Comparison of ENCODE assay signal across 21 cellular contexts in genomic region chr7:22138106-22138505, GRCh38.
A peak's percentile ranks its signal among the peaks of the same experiment; 100 is the strongest.
DNase-seq lines count a peak whose midpoint lies in the region; ATAC-seq, FAIRE-seq and TF ChIP-seq lines count a peak whose summit lies in the region.
"Had no signal": no experiment of that assay in that cellular context is flagged by ENCODE, and none has a peak within 500 bp of the region (broad histone marks: within the 10 kb centered on the region; RNA-seq: fewer than 3 reads in every experiment).

No MANE protein-coding gene starts in this region.

- DNase-seq in H9 (no peak), astrocyte (ENCODE audit: low read depth) (no peak), mucosa of descending colon (peak in 1 of 3 donors; percentile 10), COLO668 (lab: John Stamatoyannopoulos, UW; ENCODE audit: unreplicated experiment) (no peak), GM23248 (no peak), H7 (no peak), heart right ventricle (no peak)
- DNase-seq: ACHN; Calu3; CD4-positive, CD25-positive, alpha-beta regulatory T cell; KG1; NCI-H1092 treated with DMSO at 0.1 percent for 48 hours; NCI-H1694; NCI-H2107; NCI-H345; NCI-H526 treated with DMSO at 0.1 percent for 48 hours; PC-9 had no signal

- H3K4me3 ChIP-seq in astrocyte (ENCODE audit: insufficient read depth, low read depth, low read length): no peak overlapping the region
- H3K4me3 ChIP-seq in mucosa of descending colon: no peak overlapping the region
- no peak overlapping the region for H3K4me3 ChIP-seq in skeletal muscle satellite cell (ENCODE audit: low read length)
- H3K4me3 ChIP-seq in GM23248: no peak overlapping the region
- H3K4me3 ChIP-seq in H7 (ENCODE audit: insufficient read depth, low read depth, low read length): no peak overlapping the region
- H3K4me3 ChIP-seq in heart right ventricle: no peak overlapping the region
- H3K4me3 ChIP-seq: GM12878, MG63, PC-9 had no signal

- H3K36me3 Mint-ChIP-seq in H9 (ENCODE audit: insufficient read depth in 1 of 3, low read depth in 3 of 3) (peaks cover 26 to 30% (median 28%) of the 10 kb centered on the region in 3 experiments), astrocyte (ENCODE audit: low read depth, unreplicated experiment) (no peaks in the 10 kb centered on the region)
- H3K36me3 Mint-ChIP-seq: CD4-positive, CD25-positive, alpha-beta regulatory T cell had no signal

- H3K27me3 ChIP-seq in H9 (ENCODE audit: insufficient read depth, low read length): no peaks in the 10 kb centered on the region
- no peaks in the 10 kb centered on the region for H3K27me3 ChIP-seq in astrocyte (ENCODE audit: insufficient read depth, low read length)
- H3K27me3 ChIP-seq in skeletal muscle satellite cell (ENCODE audit: control insufficient read depth, insufficient read depth, low read length): no peaks in the 10 kb centered on the region
- H3K27me3 ChIP-seq in GM23248 (replicated peaks; ENCODE audit: insufficient read depth): no peaks in the 10 kb centered on the region
- no peaks in the 10 kb centered on the region for H3K27me3 ChIP-seq in H7 (ENCODE audit: control insufficient read depth, insufficient read depth, low read length)
- H3K27me3 ChIP-seq in heart right ventricle: no peaks in the 10 kb centered on the region
- H3K27me3 ChIP-seq: MG63 had no signal

- H3K23me2 ChIP-seq in H9 (ENCODE audit: insufficient read length, low read depth, low read length, poor library complexity, severe bottlenecking): no peaks in the 10 kb centered on the region

- no peak overlapping the region for H3T11ph ChIP-seq in H9 (ENCODE audit: low read length)

- H2AFZ ChIP-seq in H9 (ENCODE audit: low read length): no peak overlapping the region
- no peak overlapping the region for H2AFZ ChIP-seq in astrocyte (ENCODE audit: low read depth, low read length)
- no peak overlapping the region for H2AFZ ChIP-seq in GM23248
- H2AFZ ChIP-seq: PC-9 had no signal

- H3K4me1 Mint-ChIP-seq in H9 (peaks cover 41 to 43% of the 10 kb centered on the region in 2 experiments), astrocyte (ENCODE audit: low read depth, unreplicated experiment) (peaks cover 37% of the 10 kb centered on the region)
- H3K4me1 Mint-ChIP-seq: CD4-positive, CD25-positive, alpha-beta regulatory T cell had no signal

- H4K8ac ChIP-seq in H9 (replicated peaks; ENCODE audit: insufficient read length, low read depth, low read length): no peak overlapping the region

- H3K23ac ChIP-seq in H9 (ENCODE audit: insufficient read length, low read depth, low read length): no peak overlapping the region

- H3K9ac ChIP-seq in H9 (ENCODE audit: extremely low read depth, insufficient read length, low read length): no peak overlapping the region
- no peak overlapping the region for H3K9ac ChIP-seq in astrocyte (ENCODE audit: low read length)
- no peak overlapping the region for H3K9ac ChIP-seq in skeletal muscle satellite cell (ENCODE audit: low read depth, low read length)
- no peak overlapping the region for H3K9ac ChIP-seq in GM23248

- H2BK20ac ChIP-seq in H9 (ENCODE audit: low read depth, low read length, poor library complexity, severe bottlenecking): no peak overlapping the region

- H4K20me1 ChIP-seq in H9 (ENCODE audit: control insufficient read depth, insufficient read depth, insufficient read length) (no peaks in the 10 kb centered on the region), astrocyte (ENCODE audit: insufficient read depth, low read length) (no peaks in the 10 kb centered on the region), GM23248 (ENCODE audit: insufficient read depth) (no peaks in the 10 kb centered on the region)

- peak overlapping the region in 2 of 3 experiments; percentile 29 to 56; a peak in 2 of 7 replicates for H3K27ac Mint-ChIP-seq in H9
- H3K27ac Mint-ChIP-seq in astrocyte (ENCODE audit: unreplicated experiment): peak overlapping the region; percentile 50
- H3K27ac Mint-ChIP-seq: CD4-positive, CD25-positive, alpha-beta regulatory T cell had no signal

- ATAC-seq in mucosa of descending colon (peak; percentile 45), heart right ventricle (no peak)
- ATAC-seq: GM12878 had no signal

- H3K4me3 Mint-ChIP-seq in H9 (no peak overlapping the region), astrocyte (ENCODE audit: unreplicated experiment) (no peak overlapping the region)
- H3K4me3 Mint-ChIP-seq: CD4-positive, CD25-positive, alpha-beta regulatory T cell had no signal

- H3K79me2 ChIP-seq in H9 (ENCODE audit: insufficient read depth, low read length): no peaks in the 10 kb centered on the region
- no peaks in the 10 kb centered on the region for H3K79me2 ChIP-seq in astrocyte (ENCODE audit: insufficient read depth, low read length)
- H3K79me2 ChIP-seq in GM23248 (ENCODE audit: insufficient read depth): no peaks in the 10 kb centered on the region

- no peak overlapping the region for H2AK5ac ChIP-seq in H9 (ENCODE audit: insufficient read length, low read length)

- no peak overlapping the region for H3K56ac ChIP-seq in H9 (ENCODE audit: insufficient read length, low read depth, low read length)

- peaks cover 22% of the 10 kb centered on the region for H3F3A ChIP-seq in GM23248 (ENCODE audit: insufficient read depth)

- no CpG with 5 or more reads among the region's 5 CpGs for WGBS in H9 (ENCODE audit: extremely low coverage, insufficient read length, low lambda C conversion rate)
- WGBS in GM23248 (ENCODE audit: low coverage in 1 of 2, low lambda C conversion rate in 2 of 2, missing lambda C conversion rate in 2 of 2), 2 experiments: 60 to 68% methylated on average over 5 of the region's 5 CpGs
- WGBS in heart right ventricle, 2 donors: 86 to 89% methylated on average over 5 of the region's 5 CpGs

- H3K14ac ChIP-seq in H9 (ENCODE audit: insufficient read depth, low read length): no peak overlapping the region

- H3K9me3 ChIP-seq in H9 (ENCODE audit: control insufficient read depth, low read depth, low read length) (no peaks in the 10 kb centered on the region), astrocyte (ENCODE audit: insufficient read depth, low read depth, low read length) (no peaks in the 10 kb centered on the region), mucosa of descending colon (no peaks in the 10 kb centered on the region), skeletal muscle satellite cell (replicated peaks; ENCODE audit: low read length) (no peaks in the 10 kb centered on the region), GM23248 (ENCODE audit: low read depth) (no peaks in the 10 kb centered on the region), heart right ventricle (no peaks in the 10 kb centered on the region)
- H3K9me3 ChIP-seq: MG63 had no signal

- no peak overlapping the region for H2BK12ac ChIP-seq in H9 (ENCODE audit: insufficient read length, low read depth, low read length)

- H3K36me3 ChIP-seq in astrocyte (ENCODE audit: insufficient read depth, low read length): no peaks in the 10 kb centered on the region
- no peaks in the 10 kb centered on the region for H3K36me3 ChIP-seq in mucosa of descending colon (ENCODE audit: low read depth)
- H3K36me3 ChIP-seq in skeletal muscle satellite cell (ENCODE audit: insufficient read depth, low read length): no peaks in the 10 kb centered on the region
- H3K36me3 ChIP-seq in GM23248 (ENCODE audit: low read depth): no peaks in the 10 kb centered on the region
- H3K36me3 ChIP-seq in H7 (replicated peaks; ENCODE audit: control insufficient read depth, insufficient read depth, low read length): peaks cover 2% of the 10 kb centered on the region
- H3K36me3 ChIP-seq in heart right ventricle: peaks cover 0 to 97% (median 19%) of the 10 kb centered on the region in 9 donors
- H3K36me3 ChIP-seq: MG63 had no signal

- H3K9me3 Mint-ChIP-seq in H9: no peaks in the 10 kb centered on the region; a peak in 1 of 5 replicates
- H3K9me3 Mint-ChIP-seq in astrocyte (ENCODE audit: unreplicated experiment): no peaks in the 10 kb centered on the region

- H2BK120ac ChIP-seq in H9 (ENCODE audit: low read depth, low read length, poor library complexity, severe bottlenecking): no peak overlapping the region

- H3K4ac ChIP-seq in H9 (ENCODE audit: low read depth, low read length): no peak overlapping the region

- H3K18ac ChIP-seq in H9 (ENCODE audit: insufficient read length, low read depth, low read length): no peak overlapping the region

- H3K4me2 ChIP-seq in H9 (ENCODE audit: insufficient read depth, insufficient read length, low read length) (no peak overlapping the region), astrocyte (ENCODE audit: low read length) (no peak overlapping the region), skeletal muscle satellite cell (ENCODE audit: low read length) (peak overlapping the region; percentile 10), GM23248 (ENCODE audit: unreplicated experiment) (no peak overlapping the region)
- H3K4me2 ChIP-seq: PC-9 had no signal

- no peaks in the 10 kb centered on the region for H3K79me1 ChIP-seq in H9 (ENCODE audit: insufficient read depth, low read depth, low read length, poor library complexity, severe bottlenecking)

- intact Hi-C loops in mucosa of descending colon (cut with DNase I, micrococcal nuclease): no loop called here
- intact Hi-C loops in heart right ventricle (cut with DNase I): loop anchor here in 1 of 10 donors (10.0 kb wide), 1 partner anchor 117 kb away; no protein-coding TSS in a partner anchor

- H2BK5ac ChIP-seq in H9 (ENCODE audit: insufficient read length, low read length): no peak overlapping the region

- H3K9me2 ChIP-seq in GM23248 (ENCODE audit: insufficient read depth): no peaks in the 10 kb centered on the region

- TF ChIP-seq CTCF in H9 (conservative IDR thresholded peaks at IDR 0.05) (no peak), astrocyte (IDR thresholded peaks at IDR 0.05; ENCODE audit: insufficient read depth, low read depth, low read length) (no peak), mucosa of descending colon (IDR thresholded peaks at IDR 0.05) (no peak), heart right ventricle (IDR thresholded peaks at IDR 0.05) (no peak)

- H3K27me3 Mint-ChIP-seq in H9 (ENCODE audit: low read depth): no peaks in the 10 kb centered on the region
- H3K27me3 Mint-ChIP-seq in astrocyte (ENCODE audit: low read depth, unreplicated experiment): peaks cover 3% of the 10 kb centered on the region
- H3K27me3 Mint-ChIP-seq: CD4-positive, CD25-positive, alpha-beta regulatory T cell had no signal

- H4K5ac ChIP-seq in H9 (ENCODE audit: insufficient read length, low read depth, low read length): no peak overlapping the region

- no peak overlapping the region for H3K27ac ChIP-seq in H9 (ENCODE audit: insufficient read length, low read depth, low read length)
- H3K27ac ChIP-seq in astrocyte (ENCODE audit: low read depth, low read length): no peak overlapping the region
- no peak overlapping the region for H3K27ac ChIP-seq in GM23248
- H3K27ac ChIP-seq in heart right ventricle: no peak overlapping the region
- H3K27ac ChIP-seq: PC-9 had no signal

- no peak for FAIRE-seq in astrocyte (lab: Jason Lieb, UNC)
- FAIRE-seq: GM12878, GM18507 had no signal

- no peak overlapping the region for H2BK15ac ChIP-seq in H9 (ENCODE audit: low read depth, low read length)

- H3K4me1 ChIP-seq in H9 (ENCODE audit: insufficient read depth, low read length): peaks cover 7% of the 10 kb centered on the region; the same call in 1 of the 2 replicates
- peaks cover 6% of the 10 kb centered on the region for H3K4me1 ChIP-seq in astrocyte (ENCODE audit: insufficient read depth, low read length)
- H3K4me1 ChIP-seq in mucosa of descending colon (ENCODE audit: low read depth): no peaks in the 10 kb centered on the region
- H3K4me1 ChIP-seq in skeletal muscle satellite cell (ENCODE audit: control insufficient read depth, insufficient read depth, low read length): peaks cover 25% of the 10 kb centered on the region
- peaks cover 17% of the 10 kb centered on the region for H3K4me1 ChIP-seq in GM23248 (ENCODE audit: insufficient read depth)
- H3K4me1 ChIP-seq in heart right ventricle: no peaks in the 10 kb centered on the region

- in situ Hi-C loops in GM23248 (cut with MboI): no loop called here

- H4K91ac ChIP-seq in H9 (ENCODE audit: insufficient read length, low read depth, low read length): no peak overlapping the region
